21 cellular contexts compared by ENCODE assay signal in the genomic region with DNA sequence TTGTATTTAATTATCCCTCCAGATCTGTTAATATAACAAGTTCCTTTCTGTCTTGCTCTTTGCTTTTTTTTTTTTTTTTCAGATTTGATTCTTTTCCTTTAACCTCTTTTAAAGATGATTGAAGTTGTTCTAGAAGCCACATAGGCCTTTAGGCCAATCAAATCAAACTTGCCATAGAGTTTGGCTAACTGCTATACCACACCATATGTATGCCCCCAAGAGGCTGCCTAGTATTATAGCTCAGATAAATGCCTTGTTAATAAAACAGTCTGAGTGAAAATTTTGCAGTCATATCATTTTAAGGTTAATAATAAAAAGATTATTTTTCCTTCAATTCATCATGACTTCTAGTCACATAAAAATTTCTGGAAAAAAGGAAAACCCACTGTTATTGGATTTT.
DNase-seq lines count a peak whose midpoint lies in the region; ATAC-seq and TF ChIP-seq lines count a peak whose summit lies in the region.
"Had no signal": no experiment of that assay in that cellular context is flagged by ENCODE, and none has a peak within 500 bp of the region (broad histone marks: within the 10 kb centered on the region; RNA-seq: fewer than 3 reads in every experiment).

No MANE protein-coding gene starts in this region.

- DNase-seq in MCF 10A (ENCODE audit: unreplicated experiment): peak; percentile 61
- DNase-seq in breast epithelium (ENCODE audit: low spot score in 2 of 2): no peak
- DNase-seq in adipocyte (ENCODE audit: low read depth): peak; percentile 6
- peak; percentile 49 for DNase-seq in fibroblast of pulmonary artery (ENCODE audit: low read depth)
- DNase-seq in activated T-cell treated with anti-CD3 and anti-CD28 coated beads, Interleukin-2, amount 50 U/mL, for 4 hours: no peak
- no peak for DNase-seq in DMS79 treated with DMSO at 0.1 percent for 48 hours (lab: John Stamatoyannopoulos, UW)
- no peak for DNase-seq in DMS153 treated with DMSO at 0.1 percent for 48 hours (lab: John Stamatoyannopoulos, UW; ENCODE audit: unreplicated experiment)
- DNase-seq: activated CD4-positive, alpha-beta T cell treated with anti-CD3 and anti-CD28 coated beads for 4 hours; activated naive CD4-positive, alpha-beta T cell treated with anti-CD3 and anti-CD28 coated beads for 36 hours; CD4-positive, alpha-beta memory T cell; dorsolateral prefrontal cortex; H7; naive B cell; NCI-H187; NCI-H446; T-helper 9 cell had no signal

- no peaks in the 10 kb centered on the region for H3K36me3 ChIP-seq in breast epithelium
- H3K36me3 ChIP-seq in adipocyte (ENCODE audit: control insufficient read depth, insufficient read depth, low read length, severe bottlenecking): no peaks in the 10 kb centered on the region
- H3K36me3 ChIP-seq: SJCRH30, tibial nerve had no signal

- H3K27me3 Mint-ChIP-seq in MCF 10A (ENCODE audit: insufficient read depth, unreplicated experiment): no peaks in the 10 kb centered on the region
- no peaks in the 10 kb centered on the region for H3K27me3 Mint-ChIP-seq in activated T-cell treated with anti-CD3 and anti-CD28 coated beads, Interleukin-2, amount 50 U/mL, for 4 hours (ENCODE audit: low read depth)
- H3K27me3 Mint-ChIP-seq: brain; CD4-positive, alpha-beta memory T cell; naive B cell; stimulated activated memory B cell treated with anti-CD40 and anti-IgM and Interleukin-4, amounts not matched to agents 10 μg/mL and 1 μg/mL and 100 μg/mL, for 72 hours had no signal

- no peak for ATAC-seq in activated T-cell treated with anti-CD3 and anti-CD28 coated beads, Interleukin-2, amount 50 U/mL, for 4 hours
- ATAC-seq in GM21717 (IDR thresholded peaks at IDR 0.05; ENCODE audit: unreplicated experiment): no peak
- ATAC-seq: stimulated activated memory B cell treated with anti-CD40 and anti-IgM and Interleukin-4, amounts not matched to agents 10 μg/mL and 1 μg/mL and 100 μg/mL, for 72 hours had no signal

- H3K4me3 Mint-ChIP-seq in MCF 10A (ENCODE audit: unreplicated experiment): no peak overlapping the region
- no peak overlapping the region for H3K4me3 Mint-ChIP-seq in activated T-cell treated with anti-CD3 and anti-CD28 coated beads, Interleukin-2, amount 50 U/mL, for 4 hours
- H3K4me3 Mint-ChIP-seq: activated naive CD4-positive, alpha-beta T cell treated with anti-CD3 and anti-CD28 coated beads for 36 hours; brain; CD4-positive, alpha-beta memory T cell; naive B cell; stimulated activated memory B cell treated with anti-CD40 and anti-IgM and Interleukin-4, amounts not matched to agents 10 μg/mL and 1 μg/mL and 100 μg/mL, for 72 hours had no signal

- TF ChIP-seq CTCF in MCF 10A (IDR thresholded peaks at IDR 0.05; ENCODE audit: unreplicated experiment) (peak; percentile 25), breast epithelium (IDR thresholded peaks at IDR 0.05) (no peak), fibroblast of pulmonary artery (IDR thresholded peaks at IDR 0.05; ENCODE audit: low read length, missing control alignments) (peak; percentile 26)

- H3K36me3 Mint-ChIP-seq in MCF 10A (ENCODE audit: insufficient read depth, unreplicated experiment): no peaks in the 10 kb centered on the region
- no peaks in the 10 kb centered on the region for H3K36me3 Mint-ChIP-seq in activated T-cell treated with anti-CD3 and anti-CD28 coated beads, Interleukin-2, amount 50 U/mL, for 4 hours (ENCODE audit: insufficient read depth)
- H3K36me3 Mint-ChIP-seq: brain; CD4-positive, alpha-beta memory T cell; naive B cell; stimulated activated memory B cell treated with anti-CD40 and anti-IgM and Interleukin-4, amounts not matched to agents 10 μg/mL and 1 μg/mL and 100 μg/mL, for 72 hours had no signal

- H3K27ac ChIP-seq in breast epithelium: no peak overlapping the region
- H3K27ac ChIP-seq: dorsolateral prefrontal cortex, SJCRH30, tibial nerve had no signal

- POLR2A ChIA-PET in MCF 10A (lab: Yijun Ruan, JAX): interaction anchor here (0.6 to 0.7 kb wide), 2 partner anchors 18 to 827 kb away, joined by 3 read pairs; no protein-coding TSS in a partner anchor

- H3K9me3 ChIP-seq in breast epithelium (no peaks in the 10 kb centered on the region), adipocyte (ENCODE audit: control insufficient read depth, low read length) (no peaks in the 10 kb centered on the region)
- H3K9me3 ChIP-seq: SJCRH30 had no signal

- intact Hi-C loops in MCF 10A (cut with micrococcal nuclease) (loop anchor here (1.0 to 5.0 kb wide), 3 partner anchors 262 to 826 kb away; no protein-coding TSS in a partner anchor), breast epithelium (cut with DNase I; ENCODE audit: low total_unique reads) (no loop called here)

- H3K4me1 ChIP-seq in breast epithelium (no peaks in the 10 kb centered on the region), adipocyte (ENCODE audit: control insufficient read depth, insufficient read depth, low read length) (no peaks in the 10 kb centered on the region)
- H3K4me1 ChIP-seq: SJCRH30, tibial nerve had no signal

- no peaks in the 10 kb centered on the region for H3K4me1 Mint-ChIP-seq in MCF 10A (ENCODE audit: insufficient read depth, unreplicated experiment)
- H3K4me1 Mint-ChIP-seq in activated T-cell treated with anti-CD3 and anti-CD28 coated beads, Interleukin-2, amount 50 U/mL, for 4 hours (ENCODE audit: low read depth): no peaks in the 10 kb centered on the region
- H3K4me1 Mint-ChIP-seq: brain; CD4-positive, alpha-beta memory T cell; naive B cell; stimulated activated memory B cell treated with anti-CD40 and anti-IgM and Interleukin-4, amounts not matched to agents 10 μg/mL and 1 μg/mL and 100 μg/mL, for 72 hours had no signal

- H3K27ac Mint-ChIP-seq in MCF 10A (ENCODE audit: low read depth, unreplicated experiment): no peak overlapping the region
- H3K27ac Mint-ChIP-seq: activated naive CD4-positive, alpha-beta T cell treated with anti-CD3 and anti-CD28 coated beads for 36 hours; brain; CD4-positive, alpha-beta memory T cell; naive B cell; stimulated activated memory B cell treated with anti-CD40 and anti-IgM and Interleukin-4, amounts not matched to agents 10 μg/mL and 1 μg/mL and 100 μg/mL, for 72 hours had no signal

- H3K27me3 ChIP-seq in breast epithelium (no peaks in the 10 kb centered on the region), adipocyte (replicated peaks; ENCODE audit: control insufficient read depth, insufficient read depth, low read length) (no peaks in the 10 kb centered on the region)
- H3K27me3 ChIP-seq: dorsolateral prefrontal cortex, SJCRH30, tibial nerve had no signal

- H3K9ac ChIP-seq in adipocyte (ENCODE audit: low read length): no peak overlapping the region

- H3K4me3 ChIP-seq in breast epithelium (no peak overlapping the region), adipocyte (ENCODE audit: low read length) (no peak overlapping the region), fibroblast of pulmonary artery (replicated peaks; ENCODE audit: low read depth, low read length) (no peak overlapping the region)
- H3K4me3 ChIP-seq: dorsolateral prefrontal cortex, SJCRH30, tibial nerve had no signal

- peaks cover 5% of the 10 kb centered on the region for H3K9me3 Mint-ChIP-seq in MCF 10A (ENCODE audit: unreplicated experiment)
- peaks cover 10% of the 10 kb centered on the region for H3K9me3 Mint-ChIP-seq in activated T-cell treated with anti-CD3 and anti-CD28 coated beads, Interleukin-2, amount 50 U/mL, for 4 hours

- BruUV-seq in MCF 10A (replicated peaks; lab: Mats Ljungman, UMichigan): no TSS peak

- CTCF ChIA-PET in MCF 10A (lab: Yijun Ruan, JAX): interaction anchor here (0.7 to 2.6 kb wide), 7 partner anchors 9 to 971 kb away, joined by 3 to 23 read pairs (median 4); no protein-coding TSS in a partner anchor

- no peak for TF ChIP-seq POLR2A in breast epithelium (IDR thresholded peaks at IDR 0.05)

Comparison
In these comparisons a context has a peak if more than half of its experiments do, and no peak if none do; other contexts are left out.
1. DNase-seq: peak in MCF 10A (single experiment), adipocyte (single experiment) and fibroblast of pulmonary artery (single experiment); none in breast epithelium (0 of 2), activated T-cell treated with anti-CD3 and anti-CD28 coated beads, Interleukin-2, amount 50 U/mL, for 4 hours (single experiment), DMS79 treated with DMSO at 0.1 percent for 48 hours (single experiment) and DMS153 treated with DMSO at 0.1 percent for 48 hours (single experiment).
2. CTCF ChIP-seq: peak in MCF 10A (single experiment) and fibroblast of pulmonary artery (single experiment); none in breast epithelium (0 of 3).